Comparison of ENCODE assay signal across 8 cellular contexts in the genomic region with DNA sequence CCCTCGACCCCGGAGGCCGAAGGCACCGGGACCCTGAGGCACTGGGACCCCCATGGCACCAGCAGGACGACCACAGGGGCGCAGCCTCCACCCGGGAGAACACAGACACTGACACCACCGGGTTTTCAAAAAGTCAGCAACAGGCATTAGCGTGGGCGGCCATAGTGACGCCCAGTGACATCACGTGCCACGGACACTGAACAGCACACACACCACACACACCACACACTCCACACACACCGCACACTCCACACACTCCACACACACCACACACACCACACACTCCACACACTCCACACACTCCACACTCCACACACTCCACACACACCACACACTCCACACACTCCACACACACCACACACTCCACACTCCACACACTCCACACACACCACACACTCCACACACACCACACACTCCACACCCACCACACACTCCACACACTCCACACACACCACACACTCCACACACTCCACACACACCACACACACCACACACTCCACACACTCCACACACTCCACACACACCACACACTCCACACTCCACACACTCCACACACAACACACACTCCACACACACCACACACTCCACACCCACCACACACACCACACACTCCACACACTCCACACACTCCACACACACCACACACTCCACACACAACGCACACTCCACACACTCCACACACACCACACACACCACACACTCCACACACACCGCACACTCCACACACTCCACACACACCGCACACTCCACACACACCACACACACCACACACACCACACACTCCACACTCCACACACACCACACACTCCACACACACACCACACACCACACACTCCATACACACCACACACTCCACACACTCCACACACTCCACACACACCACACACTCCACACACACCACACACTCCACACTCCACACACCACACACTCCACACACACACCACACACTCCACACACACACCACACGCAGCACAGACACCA.
DNase-seq lines count a peak whose midpoint lies in the region; ATAC-seq and TF ChIP-seq lines count a peak whose summit lies in the region.
"Not testable (repeated sequence)": the region's sequence is repeated elsewhere in the genome, so short reads cannot be mapped to it uniquely, and the experiment has no call there.

No MANE protein-coding gene starts in this region.

- DNase-seq in CD14-positive monocyte (ENCODE audit: low spot score) (peak; percentile 43), T-helper 2 cell (peak in 3 of 5 experiments; percentile 2 to 66 (median 16)), breast epithelium (ENCODE audit: low spot score in 2 of 2) (peak; percentile 17 to 43), heart left ventricle (peak; percentile 4 to 33 (median 15)), mucosa of gallbladder (ENCODE audit: low spot score) (peak; percentile 10)
- peak; percentile 44 to 57 for DNase-seq in activated T-cell treated with anti-CD3 and anti-CD28 coated beads, Interleukin-2, amount 50 U/mL, for 48 hours
- peak; percentile 23 for DNase-seq in stimulated activated CD4-positive, alpha-beta T cell treated with anti-CD3 and anti-CD28 coated beads, Interleukin-4, amount 100 ng/mL, for 1 hour

- WGBS in heart left ventricle, 4 donors = 27 to 56% (median 40%) methylated on average over 6 to 14 of the region's 18 CpGs

- not testable (repeated sequence) for H3K36me3 Mint-ChIP-seq in CD14-positive monocyte

- not testable (repeated sequence) for H3K9me3 Mint-ChIP-seq in CD14-positive monocyte

- TF ChIP-seq POLR2A in breast epithelium (IDR thresholded peaks at IDR 0.05); heart left ventricle (IDR thresholded peaks at IDR 0.05): not testable (repeated sequence)

- peak overlapping the region in 1 of 2 donors; percentile 26 for H3K4me3 Mint-ChIP-seq in CD14-positive monocyte

- not testable (repeated sequence) for H3K27ac ChIP-seq in breast epithelium, heart left ventricle

- not testable (repeated sequence) for TF ChIP-seq CTCF in CD14-positive monocyte (IDR thresholded peaks at IDR 0.05); breast epithelium (IDR thresholded peaks at IDR 0.05); heart left ventricle (IDR thresholded peaks at IDR 0.05)

- not testable (repeated sequence) for H3K36me3 ChIP-seq in breast epithelium, heart left ventricle

- not testable (repeated sequence) for TF ChIP-seq RAD21 in Ishikawa (IDR thresholded peaks at IDR 0.05; ENCODE audit: low read depth)

- H3K4me3 ChIP-seq in breast epithelium = peak overlapping the region in 1 of 3 donors; percentile 4
- peak overlapping the region in 3 of 12 donors; percentile 19 to 26 (median 24) for H3K4me3 ChIP-seq in heart left ventricle

- H3K4me1 ChIP-seq in breast epithelium, heart left ventricle: not testable (repeated sequence)

- intact Hi-C loops in CD14-positive monocyte (cut with micrococcal nuclease); breast epithelium (cut with DNase I; ENCODE audit: low total_unique reads); heart left ventricle (cut with DNase I): not testable (repeated sequence)

- H3K27me3 Mint-ChIP-seq in CD14-positive monocyte (ENCODE audit: low read depth in 3 of 3) = not testable (repeated sequence)

- H3K4me1 Mint-ChIP-seq in CD14-positive monocyte = not testable (repeated sequence)

- ATAC-seq in heart left ventricle = peak in 1 of 4 donors; percentile 9

- not testable (repeated sequence) for H3K27me3 ChIP-seq in breast epithelium, heart left ventricle

- H3K27ac Mint-ChIP-seq in CD14-positive monocyte = peak overlapping the region in 4 of 7 donors; percentile 41 to 80 (median 62)

- TF ChIP-seq EP300 in Ishikawa (IDR thresholded peaks at IDR 0.05; ENCODE audit: borderline replicate concordance) = not testable (repeated sequence)

- not testable (repeated sequence) for H3K9me3 ChIP-seq in breast epithelium, heart left ventricle

TF ChIP-seq in Ishikawa, 13 proteins besides CTCF, POLR2A, EP300 and RAD21:
- TF ChIP-seq EGR1 (IDR thresholded peaks at IDR 0.05) = peak; percentile 44; the same call in 1 of the 2 replicates
